12 cellular contexts compared by ENCODE assay signal in the genomic region with DNA sequence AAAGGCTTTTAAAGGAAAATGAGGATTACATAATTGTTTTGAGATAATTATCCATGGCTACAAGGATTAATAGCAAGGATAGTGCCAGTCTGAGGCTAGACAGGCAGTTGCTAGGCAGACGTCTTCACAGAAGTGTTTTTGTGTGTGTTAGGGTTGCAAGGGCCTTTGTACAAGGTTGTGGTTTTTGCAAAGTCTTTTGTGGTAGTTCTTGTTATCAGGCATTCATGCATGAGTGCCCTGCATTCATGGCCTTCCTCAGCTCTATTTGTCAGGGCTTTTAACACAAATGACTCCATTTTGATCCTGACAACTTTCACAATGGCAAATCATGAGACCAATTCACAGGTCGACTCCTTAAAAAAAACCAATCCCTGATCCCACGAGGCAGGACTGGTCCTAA.
DNase-seq lines count a peak whose midpoint lies in the region; ATAC-seq, FAIRE-seq and TF ChIP-seq lines count a peak whose summit lies in the region.
"Had no signal": no experiment of that assay in that cellular context is flagged by ENCODE, and none has a peak within 500 bp of the region (broad histone marks: within the 10 kb centered on the region; RNA-seq: fewer than 3 reads in every experiment).

No MANE protein-coding gene starts in this region.

- no peak for FAIRE-seq in astrocyte (lab: Jason Lieb, UNC)

- no peaks in the 10 kb centered on the region for H4K20me1 ChIP-seq in astrocyte (ENCODE audit: insufficient read depth, low read length)

- no peak overlapping the region for H3K4me3 ChIP-seq in astrocyte (ENCODE audit: insufficient read depth, low read depth, low read length)
- H3K4me3 ChIP-seq: suprapubic skin had no signal

- no peaks in the 10 kb centered on the region for H3K36me3 Mint-ChIP-seq in astrocyte (ENCODE audit: low read depth, unreplicated experiment)

- ATAC-seq in GM21526 (IDR thresholded peaks at IDR 0.05; ENCODE audit: low FRiP score, unreplicated experiment) (peak; percentile 52), HG03565 (IDR thresholded peaks at IDR 0.05; ENCODE audit: unreplicated experiment) (peak; percentile 79), GM19397 (IDR thresholded peaks at IDR 0.05; ENCODE audit: unreplicated experiment) (no peak)
- ATAC-seq: activated naive CD8-positive, alpha-beta T cell treated with anti-CD3 and anti-CD28 coated beads, Interleukin-2, amount 50 U/mL, for 24 hours had no signal

- no peaks in the 10 kb centered on the region for H3K36me3 ChIP-seq in astrocyte (ENCODE audit: insufficient read depth, low read length)
- H3K36me3 ChIP-seq: suprapubic skin had no signal

- H3K4me1 Mint-ChIP-seq in astrocyte (ENCODE audit: low read depth, unreplicated experiment), result peaks cover 16% of the 10 kb centered on the region

- peaks cover 4% of the 10 kb centered on the region for H3K9me3 Mint-ChIP-seq in astrocyte (ENCODE audit: unreplicated experiment)
- H3K9me3 Mint-ChIP-seq: activated naive CD8-positive, alpha-beta T cell treated with anti-CD3 and anti-CD28 coated beads, Interleukin-2, amount 50 U/mL, for 24 hours had no signal

- H3K9me3 ChIP-seq in astrocyte (ENCODE audit: insufficient read depth, low read depth, low read length), result no peaks in the 10 kb centered on the region
- H3K9me3 ChIP-seq: suprapubic skin had no signal

- no peak for TF ChIP-seq CTCF in GM10266 (IDR thresholded peaks at IDR 0.05; ENCODE audit: control insufficient read depth, insufficient read depth, low read depth, missing control alignments)
- no peak for TF ChIP-seq CTCF in astrocyte (IDR thresholded peaks at IDR 0.05; ENCODE audit: insufficient read depth, low read depth, low read length)

- no peaks in the 10 kb centered on the region for H3K79me2 ChIP-seq in astrocyte (ENCODE audit: insufficient read depth, low read length)

- no peaks in the 10 kb centered on the region for H3K27me3 ChIP-seq in astrocyte (ENCODE audit: insufficient read depth, low read length)
- H3K27me3 ChIP-seq: suprapubic skin had no signal

- peak overlapping the region; percentile 36 for H3K27ac ChIP-seq in astrocyte (ENCODE audit: low read depth, low read length)
- H3K27ac ChIP-seq: suprapubic skin had no signal

- H3K9ac ChIP-seq in astrocyte (ENCODE audit: low read length), result no peak overlapping the region

- H3K4me2 ChIP-seq in astrocyte (ENCODE audit: low read length), result no peak overlapping the region

- H3K27ac Mint-ChIP-seq in astrocyte (ENCODE audit: unreplicated experiment), result no peak overlapping the region
- H3K27ac Mint-ChIP-seq: activated naive CD8-positive, alpha-beta T cell treated with anti-CD3 and anti-CD28 coated beads, Interleukin-2, amount 50 U/mL, for 24 hours; CD14-positive monocyte had no signal

- no peaks in the 10 kb centered on the region for H3K27me3 Mint-ChIP-seq in astrocyte (ENCODE audit: low read depth, unreplicated experiment)

- peaks cover 19% of the 10 kb centered on the region for H3K4me1 ChIP-seq in astrocyte (ENCODE audit: insufficient read depth, low read length)

- DNase-seq in GM10266 (ENCODE audit: extremely low spot score) (peak; percentile 29), astrocyte (ENCODE audit: low read depth) (peak; percentile 95), NCI-H526 treated with DMSO at 0.1 percent for 48 hours (lab: John Stamatoyannopoulos, UW) (no peak), activated gamma-delta T cell treated with Interleukin-2 at 50 U/mL for 16 hours (no peak)
- no peak for DNase-seq in activated naive CD4-positive, alpha-beta T cell treated with anti-CD3 and anti-CD28 coated beads, Interleukin-2, amount 50 U/mL, for 16 hours
- DNase-seq: activated naive CD8-positive, alpha-beta T cell treated with anti-CD3 and anti-CD28 coated beads, Interleukin-2, amount 50 U/mL, for 24 hours; NCI-H1092 had no signal

- H3K4me3 Mint-ChIP-seq in astrocyte (ENCODE audit: unreplicated experiment), result no peak overlapping the region
- H3K4me3 Mint-ChIP-seq: activated naive CD8-positive, alpha-beta T cell treated with anti-CD3 and anti-CD28 coated beads, Interleukin-2, amount 50 U/mL, for 24 hours; CD14-positive monocyte had no signal

- H2AFZ ChIP-seq in astrocyte (ENCODE audit: low read depth, low read length), result no peak overlapping the region

Comparison
In these comparisons a context has a peak if more than half of its experiments do, and no peak if none do; other contexts are left out.
1. DNase-seq: peak in GM10266 (single experiment) and astrocyte (single experiment); none in NCI-H526 treated with DMSO at 0.1 percent for 48 hours (single experiment), activated naive CD4-positive, alpha-beta T cell treated with anti-CD3 and anti-CD28 coated beads, Interleukin-2, amount 50 U/mL, for 16 hours (single experiment) and activated gamma-delta T cell treated with Interleukin-2 at 50 U/mL for 16 hours (single experiment).